ENCODE assay signal across 29 cellular contexts in the genomic region with DNA sequence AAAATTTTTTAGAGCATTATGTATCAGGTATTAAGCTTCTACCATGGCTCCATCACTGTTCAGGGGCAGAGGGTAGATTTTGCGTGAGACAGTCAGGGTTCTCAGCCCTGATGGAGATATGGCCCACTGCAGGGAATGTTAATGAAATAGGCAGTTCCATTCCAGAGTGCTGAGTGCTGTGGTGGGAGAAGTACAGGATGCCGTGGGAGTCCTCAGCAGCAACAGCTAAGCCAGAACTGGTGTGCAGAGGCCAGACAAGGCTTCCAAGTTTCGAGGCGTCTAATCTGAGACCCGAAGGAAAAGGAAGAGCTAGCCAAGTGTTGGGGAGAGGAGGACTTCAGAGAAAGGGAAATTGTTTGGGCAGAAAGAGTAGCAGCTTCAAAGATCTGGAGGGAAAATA.
"Had no signal": no experiment of that assay in that cellular context is flagged by ENCODE, and none has a peak within 500 bp of the region (broad histone marks: within the 10 kb centered on the region; RNA-seq: fewer than 3 reads in every experiment).

No MANE protein-coding gene starts in this region.

- DNase-seq: activated CD4-positive, alpha-beta T cell treated with anti-CD3 and anti-CD28 coated beads for 48 hours; activated CD4-positive, alpha-beta T cell treated with anti-CD3 and anti-CD28 coated beads, Interleukin-2, amount 50 U/mL, for 48 hours; activated CD8-positive, alpha-beta memory T cell treated with anti-CD3 and anti-CD28 coated beads for 24 hours; activated effector memory CD4-positive, alpha-beta T cell treated with Interleukin-2 at 50 U/mL for 16 hours; activated naive CD4-positive, alpha-beta T cell treated with anti-CD3 and anti-CD28 coated beads, Interleukin-2, amount 10 ng/mL, durations not matched to agents 7 days and 5 days; activated naive CD8-positive, alpha-beta T cell treated with anti-CD3 and anti-CD28 coated beads, Interleukin-2, amount 10 ng/mL, durations not matched to agents 7 days and 5 days; amniotic stem cell; dermis blood vessel endothelial cell; effector CD4-positive, alpha-beta T cell; gastrocnemius medialis; glutamatergic neuron; hippocampal formation; mucosa of descending colon; retina; stimulated activated CD4-positive, alpha-beta T cell treated with anti-CD3 and anti-CD28 coated beads, Interleukin-15, amount 100 ng/mL, for 24 hours; stimulated activated CD4-positive, alpha-beta T cell treated with anti-CD3 and anti-CD28 coated beads, Interleukin-2, amount 100 ng/mL, for 24 hours; stimulated activated naive CD4-positive, alpha-beta T cell; tibial artery; upper lobe of right lung; WERI-Rb-1 had no signal

- H3K27ac ChIP-seq: breast epithelium, esophagus muscularis mucosa, suprapubic skin, tibial artery, upper lobe of right lung, WERI-Rb-1 had no signal

- H3K36me3 Mint-ChIP-seq: activated naive CD4-positive, alpha-beta T cell treated with anti-CD3 and anti-CD28 coated beads, Interleukin-2, amount 10 ng/mL, durations not matched to agents 7 days and 5 days; activated naive CD8-positive, alpha-beta T cell treated with anti-CD3 and anti-CD28 coated beads, Interleukin-2, amount 10 ng/mL, durations not matched to agents 7 days and 5 days; natural killer cell treated with Interleukin-12 subunit alpha and Interleukin-12 subunit beta and Interleukin-15 and Interleukin-18, amount 100 ng/mL, for 72 hours had no signal

- H3K4me3 Mint-ChIP-seq: activated naive CD4-positive, alpha-beta T cell treated with anti-CD3 and anti-CD28 coated beads, Interleukin-2, amount 10 ng/mL, durations not matched to agents 7 days and 5 days; activated naive CD8-positive, alpha-beta T cell treated with anti-CD3 and anti-CD28 coated beads, Interleukin-2, amount 10 ng/mL, durations not matched to agents 7 days and 5 days; central memory CD8-positive, alpha-beta T cell; natural killer cell treated with Interleukin-12 subunit alpha and Interleukin-12 subunit beta and Interleukin-15 and Interleukin-18, amount 100 ng/mL, for 72 hours had no signal

- H3K4me3 ChIP-seq: breast epithelium, esophagus muscularis mucosa, gastrocnemius medialis, mucosa of descending colon, suprapubic skin, tibial artery, upper lobe of right lung had no signal

- H3K27me3 ChIP-seq: breast epithelium, esophagus muscularis mucosa, gastrocnemius medialis, suprapubic skin, tibial artery, upper lobe of right lung had no signal

- H3K9me3 Mint-ChIP-seq: activated naive CD4-positive, alpha-beta T cell treated with anti-CD3 and anti-CD28 coated beads, Interleukin-2, amount 10 ng/mL, durations not matched to agents 7 days and 5 days; activated naive CD8-positive, alpha-beta T cell treated with anti-CD3 and anti-CD28 coated beads, Interleukin-2, amount 10 ng/mL, durations not matched to agents 7 days and 5 days; central memory CD8-positive, alpha-beta T cell; natural killer cell treated with Interleukin-12 subunit alpha and Interleukin-12 subunit beta and Interleukin-15 and Interleukin-18, amount 100 ng/mL, for 72 hours had no signal

- H3K4me1 Mint-ChIP-seq: activated naive CD4-positive, alpha-beta T cell treated with anti-CD3 and anti-CD28 coated beads, Interleukin-2, amount 10 ng/mL, durations not matched to agents 7 days and 5 days; activated naive CD8-positive, alpha-beta T cell treated with anti-CD3 and anti-CD28 coated beads, Interleukin-2, amount 10 ng/mL, durations not matched to agents 7 days and 5 days; central memory CD8-positive, alpha-beta T cell had no signal

- ATAC-seq: activated CD4-positive, CD25-positive, alpha-beta regulatory T cell treated with anti-CD3 and anti-CD28 coated beads, Interleukin-2, amount 50 U/mL, for 24 hours; gastrocnemius medialis; mucosa of descending colon; natural killer cell treated with Interleukin-12 subunit alpha and Interleukin-12 subunit beta and Interleukin-15 and Interleukin-18, amount 100 ng/mL, for 72 hours; upper lobe of right lung had no signal

- H3K36me3 ChIP-seq: breast epithelium, esophagus muscularis mucosa, gastrocnemius medialis, suprapubic skin, tibial artery, upper lobe of right lung, WERI-Rb-1 had no signal

- H3K9me3 ChIP-seq: breast epithelium, esophagus muscularis mucosa, gastrocnemius medialis, mucosa of descending colon, suprapubic skin, tibial artery, upper lobe of right lung had no signal

- H3K27me3 Mint-ChIP-seq: activated naive CD4-positive, alpha-beta T cell treated with anti-CD3 and anti-CD28 coated beads, Interleukin-2, amount 10 ng/mL, durations not matched to agents 7 days and 5 days; activated naive CD8-positive, alpha-beta T cell treated with anti-CD3 and anti-CD28 coated beads, Interleukin-2, amount 10 ng/mL, durations not matched to agents 7 days and 5 days; central memory CD8-positive, alpha-beta T cell; natural killer cell treated with Interleukin-12 subunit alpha and Interleukin-12 subunit beta and Interleukin-15 and Interleukin-18, amount 100 ng/mL, for 72 hours; progenitor cell of endocrine pancreas had no signal

- FAIRE-seq: colon, keratinocyte had no signal

- H3K27ac Mint-ChIP-seq: activated naive CD4-positive, alpha-beta T cell treated with anti-CD3 and anti-CD28 coated beads, Interleukin-2, amount 10 ng/mL, durations not matched to agents 7 days and 5 days; activated naive CD8-positive, alpha-beta T cell treated with anti-CD3 and anti-CD28 coated beads, Interleukin-2, amount 10 ng/mL, durations not matched to agents 7 days and 5 days; natural killer cell treated with Interleukin-12 subunit alpha and Interleukin-12 subunit beta and Interleukin-15 and Interleukin-18, amount 100 ng/mL, for 72 hours; progenitor cell of endocrine pancreas had no signal

- H3K4me1 ChIP-seq: breast epithelium, esophagus muscularis mucosa, suprapubic skin, tibial artery, upper lobe of right lung had no signal
